Comparison of ENCODE assay signal across 16 cellular contexts in genomic region chr4:118950929-118951570, GRCh38.
"Had no signal": no experiment of that assay in that cellular context is flagged by ENCODE, and none has a peak within 500 bp of the region (broad histone marks: within the 10 kb centered on the region; RNA-seq: fewer than 3 reads in every experiment).

No MANE protein-coding gene starts in this region.

- H3K27ac ChIP-seq: dorsolateral prefrontal cortex, hepatocyte, left lung, pancreas, suprapubic skin had no signal

- ATAC-seq: activated CD4-positive, CD25-positive, alpha-beta regulatory T cell treated with anti-CD3 and anti-CD28 coated beads, Interleukin-2, amount 50 U/mL, for 24 hours; left lung; mucosa of descending colon; naive thymus-derived CD8-positive, alpha-beta T cell; pancreas; stimulated activated naive CD8-positive, alpha-beta T cell treated with anti-CD3 and anti-CD28 coated beads, Interleukin-15, Interleukin-2, amounts not matched to agents 100 U/mL and 50 U/mL, for 24 hours had no signal

- H3K4me2 ChIP-seq: hepatocyte had no signal

- H3K36me3 ChIP-seq: left lung, pancreas, suprapubic skin had no signal

- H3K79me2 ChIP-seq: hepatocyte had no signal

- H3K4me1 ChIP-seq: pancreas had no signal

- H3K9me3 ChIP-seq: left lung, mucosa of descending colon, pancreas, suprapubic skin had no signal

- H3K27me3 ChIP-seq: dorsolateral prefrontal cortex, hepatocyte, left lung, pancreas, suprapubic skin had no signal

- DNase-seq: activated naive CD4-positive, alpha-beta T cell treated with anti-CD3 and anti-CD28 coated beads, Interleukin-2, amount 10 ng/mL, durations not matched to agents 7 days and 5 days; dorsolateral prefrontal cortex; endodermal cell; islet precursor cell; left lung; mucosa of descending colon; naive thymus-derived CD8-positive, alpha-beta T cell; pancreas; small intestine; stimulated activated CD4-positive, alpha-beta T cell treated with anti-CD3 and anti-CD28 coated beads, Interleukin-4, amount 100 ng/mL, for 24 hours; stimulated activated naive CD8-positive, alpha-beta T cell treated with anti-CD3 and anti-CD28 coated beads, Interleukin-15, Interleukin-2, amounts not matched to agents 100 U/mL and 50 U/mL, for 24 hours; T-helper 1 cell; T1000 had no signal

- H3K4me3 ChIP-seq: dorsolateral prefrontal cortex, hepatocyte, left lung, mucosa of descending colon, pancreas, suprapubic skin had no signal

- H2AFZ ChIP-seq: hepatocyte had no signal
